In genomic region chr11:63244862-63245261, GRCh38 we compare ENCODE assay signal across 32 cellular contexts. TPM values are rescaled to one million over a fixed set of nuclear protein-coding genes. Genes with fewer than 3 reads are reported as not detected.
"Had no signal": no experiment of that assay in that cellular context is flagged by ENCODE, and none has a peak within 500 bp of the region (broad histone marks: within the 10 kb centered on the region; RNA-seq: fewer than 3 reads in every experiment).

No MANE protein-coding gene starts in this region.

- H3K36me3 ChIP-seq: ascending aorta, breast epithelium, cardiac muscle cell had no signal

- FAIRE-seq: frontal cortex had no signal

- ATAC-seq: activated CD4-positive, alpha-beta T cell treated with anti-CD3 and anti-CD28 coated beads for 36 hours; activated naive CD4-positive, alpha-beta T cell treated with anti-CD3 and anti-CD28 coated beads, Interleukin-2, amount 50 U/mL, for 72 hours; activated T-cell treated with anti-CD3 and anti-CD28 coated beads, Interleukin-2, amount 50 U/mL, for 72 hours; esophagus mucosa had no signal

- H3K9me3 Mint-ChIP-seq: activated CD4-positive, alpha-beta memory T cell treated with anti-CD3 and anti-CD28 coated beads, Interleukin-2, amount 10 ng/mL, durations not matched to agents 7 days and 5 days; activated CD4-positive, alpha-beta T cell treated with anti-CD3 and anti-CD28 coated beads, Interleukin-2, amount 10 ng/mL, durations not matched to agents 24 days and 14 days; activated naive CD4-positive, alpha-beta T cell treated with anti-CD3 and anti-CD28 coated beads, Interleukin-2, amount 10 ng/mL, durations not matched to agents 7 days and 5 days; activated naive CD4-positive, alpha-beta T cell treated with anti-CD3 and anti-CD28 coated beads, Interleukin-2, amount 50 U/mL, for 72 hours; activated naive CD8-positive, alpha-beta T cell treated with anti-CD3 and anti-CD28 coated beads, Interleukin-2, amount 10 ng/mL, durations not matched to agents 7 days and 5 days; activated T-cell treated with anti-CD3 and anti-CD28 coated beads, Interleukin-2, amount 50 U/mL, for 24 hours; activated T-cell treated with anti-CD3 and anti-CD28 coated beads, Interleukin-2, amount 50 U/mL, for 72 hours; central memory CD8-positive, alpha-beta T cell; dendritic cell treated with granulocyte-macrophage colony-stimulating factor and Interleukin-4, amounts not matched to agents 40 ng/mL and 50 ng/mL, for 4 days; endodermal cell had no signal

- H3K36me3 Mint-ChIP-seq: activated naive CD4-positive, alpha-beta T cell treated with anti-CD3 and anti-CD28 coated beads, Interleukin-2, amount 10 ng/mL, durations not matched to agents 7 days and 5 days; activated naive CD4-positive, alpha-beta T cell treated with anti-CD3 and anti-CD28 coated beads, Interleukin-2, amount 50 U/mL, for 72 hours; activated naive CD8-positive, alpha-beta T cell treated with anti-CD3 and anti-CD28 coated beads, Interleukin-2, amount 10 ng/mL, durations not matched to agents 7 days and 5 days; brain had no signal

- H3K4me3 Mint-ChIP-seq: activated CD4-positive, alpha-beta memory T cell treated with anti-CD3 and anti-CD28 coated beads, Interleukin-2, amount 10 ng/mL, durations not matched to agents 7 days and 5 days; activated CD4-positive, alpha-beta T cell treated with anti-CD3 and anti-CD28 coated beads for 36 hours; activated CD4-positive, alpha-beta T cell treated with anti-CD3 and anti-CD28 coated beads, Interleukin-2, amount 10 ng/mL, durations not matched to agents 24 days and 14 days; activated naive CD4-positive, alpha-beta T cell treated with anti-CD3 and anti-CD28 coated beads, Interleukin-2, amount 10 ng/mL, durations not matched to agents 7 days and 5 days; activated naive CD8-positive, alpha-beta T cell treated with anti-CD3 and anti-CD28 coated beads, Interleukin-2, amount 10 ng/mL, durations not matched to agents 7 days and 5 days; activated T-cell treated with anti-CD3 and anti-CD28 coated beads, Interleukin-2, amount 50 U/mL, for 24 hours; activated T-cell treated with anti-CD3 and anti-CD28 coated beads, Interleukin-2, amount 50 U/mL, for 72 hours; brain; central memory CD8-positive, alpha-beta T cell; dendritic cell treated with granulocyte-macrophage colony-stimulating factor and Interleukin-4, amounts not matched to agents 40 ng/mL and 50 ng/mL, for 4 days; endodermal cell had no signal

- H3K4me3 ChIP-seq: ascending aorta, breast epithelium, cardiac muscle cell, coronary artery, dorsolateral prefrontal cortex had no signal

- H3K27me3 ChIP-seq: ascending aorta, breast epithelium, cardiac muscle cell had no signal

- H3K9me3 ChIP-seq: ascending aorta, breast epithelium had no signal

- H3K27ac Mint-ChIP-seq: activated CD4-positive, alpha-beta memory T cell treated with anti-CD3 and anti-CD28 coated beads, Interleukin-2, amount 10 ng/mL, durations not matched to agents 7 days and 5 days; activated CD4-positive, alpha-beta T cell treated with anti-CD3 and anti-CD28 coated beads for 36 hours; activated CD4-positive, alpha-beta T cell treated with anti-CD3 and anti-CD28 coated beads, Interleukin-2, amount 10 ng/mL, durations not matched to agents 24 days and 14 days; activated naive CD4-positive, alpha-beta T cell treated with anti-CD3 and anti-CD28 coated beads, Interleukin-2, amount 10 ng/mL, durations not matched to agents 7 days and 5 days; activated naive CD4-positive, alpha-beta T cell treated with anti-CD3 and anti-CD28 coated beads, Interleukin-2, amount 50 U/mL, for 72 hours; activated naive CD8-positive, alpha-beta T cell treated with anti-CD3 and anti-CD28 coated beads, Interleukin-2, amount 10 ng/mL, durations not matched to agents 7 days and 5 days; activated T-cell treated with anti-CD3 and anti-CD28 coated beads, Interleukin-2, amount 50 U/mL, for 24 hours; activated T-cell treated with anti-CD3 and anti-CD28 coated beads, Interleukin-2, amount 50 U/mL, for 72 hours; brain; dendritic cell treated with granulocyte-macrophage colony-stimulating factor and Interleukin-4, amounts not matched to agents 40 ng/mL and 50 ng/mL, for 4 days; endodermal cell had no signal

- DNase-seq: activated CD4-positive, alpha-beta memory T cell treated with anti-CD3 and anti-CD28 coated beads, Interleukin-2, amount 10 ng/mL, durations not matched to agents 7 days and 5 days; activated CD4-positive, alpha-beta T cell treated with anti-CD3 and anti-CD28 coated beads for 36 hours; activated CD4-positive, alpha-beta T cell treated with anti-CD3 and anti-CD28 coated beads, Interleukin-2, amount 10 ng/mL, durations not matched to agents 24 days and 14 days; activated CD4-positive, alpha-beta T cell treated with anti-CD3 and anti-CD28 coated beads, Interleukin-2, amount 50 U/mL, for 4 hours; activated CD4-positive, CD25-positive, alpha-beta regulatory T cell; activated CD4-positive, CD25-positive, alpha-beta regulatory T cell treated with anti-CD3 and anti-CD28 coated beads, Interleukin-2, amount 50 U/mL, for 72 hours; activated CD8-positive, alpha-beta memory T cell treated with anti-CD3 and anti-CD28 coated beads, Interleukin-2, amount 50 U/mL, for 48 hours; activated gamma-delta T cell; activated naive CD4-positive, alpha-beta T cell; activated naive CD4-positive, alpha-beta T cell treated with anti-CD3 and anti-CD28 coated beads, Interleukin-2, amount 10 ng/mL, durations not matched to agents 7 days and 5 days; activated naive CD8-positive, alpha-beta T cell treated with anti-CD3 and anti-CD28 coated beads, Interleukin-2, amount 10 ng/mL, durations not matched to agents 7 days and 5 days; activated T-cell treated with anti-CD3 and anti-CD28 coated beads for 4 hours; activated T-cell treated with anti-CD3 and anti-CD28 coated beads, Interleukin-2, amount 50 U/mL, for 24 hours; activated T-cell treated with anti-CD3 and anti-CD28 coated beads, Interleukin-2, amount 50 U/mL, for 72 hours; dorsolateral prefrontal cortex; effector memory CD4-positive, alpha-beta T cell; endodermal cell; foreskin fibroblast; T-helper 2 cell had no signal

- H3K4me1 Mint-ChIP-seq: activated CD4-positive, alpha-beta memory T cell treated with anti-CD3 and anti-CD28 coated beads, Interleukin-2, amount 10 ng/mL, durations not matched to agents 7 days and 5 days; brain; central memory CD8-positive, alpha-beta T cell; endodermal cell had no signal

- H3K4me1 ChIP-seq: ascending aorta, breast epithelium had no signal

- H3K27ac ChIP-seq: ascending aorta, breast epithelium, cardiac muscle cell, coronary artery, dorsolateral prefrontal cortex had no signal

RNA-seq across cellular contexts. Expression of gene SLC22A25, which starts 1.5 kb away (rescaled TPM):
- total RNA-seq: activated CD4-positive, alpha-beta memory T cell treated with anti-CD3 and anti-CD28 coated beads, Interleukin-2, amount 10 ng/mL, durations not matched to agents 7 days and 5 days; activated CD4-positive, alpha-beta T cell treated with anti-CD3 and anti-CD28 coated beads for 36 hours; activated CD4-positive, alpha-beta T cell treated with anti-CD3 and anti-CD28 coated beads, Interleukin-2, amount 10 ng/mL, durations not matched to agents 24 days and 14 days; activated naive CD4-positive, alpha-beta T cell treated with anti-CD3 and anti-CD28 coated beads, Interleukin-2, amount 50 U/mL, for 72 hours; activated naive CD8-positive, alpha-beta T cell treated with anti-CD3 and anti-CD28 coated beads, Interleukin-2, amount 10 ng/mL, durations not matched to agents 7 days and 5 days; activated T-cell treated with anti-CD3 and anti-CD28 coated beads, Interleukin-2, amount 50 U/mL, for 72 hours; ascending aorta; cardiac muscle cell; cerebellum; epithelial cell of proximal tubule; esophagus mucosa; frontal cortex; T-helper 1 cell treated with Interleukin-12 subunit alpha and Interleukin-12 subunit beta and Interleukin-4 antibody, amounts not matched to agents 30 ng/mL and 1 ng/mL, for 36 hours had no signal
